ENCODE assay signal across 27 cellular contexts in the genomic region with DNA sequence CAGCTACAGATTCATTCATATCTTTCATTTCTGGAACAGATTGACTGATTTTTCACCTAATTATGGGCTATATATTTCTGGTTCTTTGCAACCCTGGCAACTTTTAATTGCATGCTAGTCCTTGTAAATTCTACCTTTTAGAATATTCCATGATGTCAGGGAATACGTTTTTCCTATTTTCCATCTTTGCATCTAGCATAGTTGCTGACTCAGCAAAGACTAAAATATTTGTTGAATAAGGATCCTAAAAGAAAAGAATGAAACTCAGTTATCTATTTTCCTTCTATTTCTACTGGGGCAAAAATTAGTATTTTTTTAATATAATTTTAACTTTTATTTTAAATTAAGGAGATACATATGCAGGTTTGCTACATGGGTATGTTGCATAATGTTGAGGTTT.
"Had no signal": no experiment of that assay in that cellular context is flagged by ENCODE, and none has a peak within 500 bp of the region (broad histone marks: within the 10 kb centered on the region; RNA-seq: fewer than 3 reads in every experiment).

No MANE protein-coding gene starts in this region.

- H3K4me1 ChIP-seq: parathyroid adenoma, psoas muscle, spleen, suprapubic skin, testis, tibial artery, transverse colon, upper lobe of right lung, uterus had no signal

- H3K79me2 ChIP-seq: parathyroid adenoma had no signal

- ATAC-seq: natural killer cell; psoas muscle; right cardiac atrium; sciatic nerve; stimulated activated memory B cell treated with anti-CD40 and anti-IgM and Interleukin-4, amounts not matched to agents 10 μg/mL and 1 μg/mL and 100 μg/mL, for 72 hours; stimulated activated naive CD8-positive, alpha-beta T cell treated with anti-CD3 and anti-CD28 coated beads, Interleukin-15, amount 100 ng/mL, for 72 hours; stimulated activated naive CD8-positive, alpha-beta T cell treated with anti-CD3 and anti-CD28 coated beads, Interleukin-15, Interleukin-2, amounts not matched to agents 100 U/mL and 50 U/mL, for 24 hours; upper lobe of right lung had no signal

- H3K4me2 ChIP-seq: neural progenitor cell, smooth muscle cell had no signal

- H3K4me3 ChIP-seq: neural progenitor cell, ovary, psoas muscle, skin epidermis, smooth muscle cell, spleen, suprapubic skin, testis, tibial artery, transverse colon, upper lobe of right lung, uterus had no signal

- H3K27me3 ChIP-seq: neural progenitor cell, ovary, spleen, suprapubic skin, testis, tibial artery, transverse colon, upper lobe of right lung, uterus had no signal

- H3K27ac ChIP-seq: neural progenitor cell, ovary, parathyroid adenoma, psoas muscle, skin epidermis, spleen, suprapubic skin, testis, tibial artery, transverse colon, upper lobe of right lung, uterus had no signal

- DNase-seq: natural killer cell; occipital lobe; ovary; psoas muscle; right cardiac atrium; spleen; stimulated activated CD4-positive, alpha-beta T cell treated with anti-CD3 and anti-CD28 coated beads, Interleukin-12 subunit alpha, Interleukin-12 subunit beta, amount 100 ng/mL, for 4 hours; stimulated activated CD4-positive, alpha-beta T cell treated with anti-CD3 and anti-CD28 coated beads, Interleukin-1b, Interleukin-23, amount 100 ng/mL, for 48 hours; stimulated activated CD4-positive, alpha-beta T cell treated with anti-CD3 and anti-CD28 coated beads, Interleukin-4, amount 100 ng/mL, for 1 hour; stimulated activated CD4-positive, alpha-beta T cell treated with anti-CD3 and anti-CD28 coated beads, Interleukin-4, amount 100 ng/mL, for 4 hours; stimulated activated CD8-positive, alpha-beta memory T cell treated with anti-CD3 and anti-CD28 coated beads, Interleukin-4, amount 100 ng/mL, for 48 hours; stimulated activated naive CD4-positive, alpha-beta T cell; stimulated activated naive CD8-positive, alpha-beta T cell treated with anti-CD3 and anti-CD28 coated beads, Interleukin-15, amount 100 ng/mL, for 72 hours; stimulated activated naive CD8-positive, alpha-beta T cell treated with anti-CD3 and anti-CD28 coated beads, Interleukin-15, Interleukin-2, amounts not matched to agents 100 U/mL and 50 U/mL, for 24 hours; substantia nigra; testis; tibial artery; transverse colon; upper lobe of right lung; uterus had no signal

- H3K9me3 ChIP-seq: ovary, psoas muscle, spleen, suprapubic skin, testis, tibial artery, transverse colon, upper lobe of right lung, uterus had no signal

- H2AFZ ChIP-seq: neural progenitor cell, parathyroid adenoma had no signal

- H3K36me3 ChIP-seq: neural progenitor cell, ovary, spleen, suprapubic skin, tibial artery, transverse colon, upper lobe of right lung, uterus had no signal

- H3K9ac ChIP-seq: neural progenitor cell, parathyroid adenoma had no signal
